ENCODE assay signal across 23 cellular contexts in genomic region chr10:19762026-19762425, GRCh38. TPM values are rescaled to one million over a fixed set of nuclear protein-coding genes. Genes with fewer than 3 reads are reported as not detected.
A peak's percentile ranks its signal among the peaks of the same experiment; 100 is the strongest.
DNase-seq lines count a peak whose midpoint lies in the region; ATAC-seq and TF ChIP-seq lines count a peak whose summit lies in the region.
"Had no signal": no experiment of that assay in that cellular context is flagged by ENCODE, and none has a peak within 500 bp of the region (broad histone marks: within the 10 kb centered on the region; RNA-seq: fewer than 3 reads in every experiment).

No MANE protein-coding gene starts in this region.

- H3K4me1 ChIP-seq in fibroblast of lung (ENCODE audit: control insufficient read depth, extremely low read depth, insufficient read depth, low read length) (no peaks in the 10 kb centered on the region), mesenchymal stem cell (ENCODE audit: control insufficient read depth, insufficient read depth, low read depth, low read length) (no peaks in the 10 kb centered on the region), ascending aorta (no peaks in the 10 kb centered on the region)

- no peak overlapping the region for H3K27ac ChIP-seq in fibroblast of lung (ENCODE audit: insufficient read depth, low read length)
- H3K27ac ChIP-seq in mesenchymal stem cell (ENCODE audit: low read length, poor library complexity, severe bottlenecking) = no peak overlapping the region
- H3K27ac ChIP-seq in ascending aorta = no peak overlapping the region
- H3K27ac ChIP-seq: GM23248, SK-N-MC had no signal

- H3K23ac ChIP-seq in mesenchymal stem cell (ENCODE audit: low read length in 2 of 2) = no peak overlapping the region

- ATAC-seq in GM19035 (IDR thresholded peaks at IDR 0.05; ENCODE audit: unreplicated experiment) (no peak), GM21825 (IDR thresholded peaks at IDR 0.05; ENCODE audit: unreplicated experiment) (no peak)
- ATAC-seq: GM12878 had no signal

- no peak overlapping the region for H4K8ac ChIP-seq in mesenchymal stem cell (ENCODE audit: low read length)

- intact Hi-C loops in ascending aorta (cut with DNase I) = no loop called here

- H2BK120ac ChIP-seq in mesenchymal stem cell (ENCODE audit: low read depth, low read length) = no peak overlapping the region

- H2AFZ ChIP-seq in fibroblast of lung (ENCODE audit: low read length) (no peak overlapping the region), mesenchymal stem cell (ENCODE audit: low read depth, low read length) (no peak overlapping the region)
- H2AFZ ChIP-seq: GM23248 had no signal

- H3K9ac ChIP-seq in fibroblast of lung (ENCODE audit: insufficient read depth, low read length) (no peak overlapping the region), mesenchymal stem cell (ENCODE audit: low read length) (no peak overlapping the region)
- H3K9ac ChIP-seq: GM23248 had no signal

- H3K18ac ChIP-seq in mesenchymal stem cell (ENCODE audit: low read depth in 1 of 2, low read length in 2 of 2) = no peak overlapping the region

- no peak overlapping the region for H2BK15ac ChIP-seq in mesenchymal stem cell (ENCODE audit: low read depth, poor library complexity, severe bottlenecking)

- H3K4ac ChIP-seq in mesenchymal stem cell (ENCODE audit: low read depth in 1 of 2, low read length in 2 of 2) = no peak overlapping the region

- DNase-seq in LHCN-M2 (ENCODE audit: low read depth) = peak; percentile 54
- peak; percentile 49 for DNase-seq in amniotic epithelial cell (ENCODE audit: low read depth)
- DNase-seq in fibroblast of lung (ENCODE audit: low read depth in 2 of 2) = peak; percentile 11 to 63
- peak; percentile 57 for DNase-seq in mesenchymal stem cell
- DNase-seq in GF-D8 (lab: John Stamatoyannopoulos, UW) = no peak
- no peak for DNase-seq in ascending aorta (ENCODE audit: low spot score in 2 of 2)
- DNase-seq: CD4-positive, CD25-positive, alpha-beta regulatory T cell; DMS79 treated with DMSO at 0.1 percent for 48 hours; GM23248; H9; HFFc6; MG63; NCI-H1417; NCI-H187; NCI-H446; NCI-H526; OCI-M1; RPMI8226; SHP77 had no signal

- no peak overlapping the region for H3K14ac ChIP-seq in mesenchymal stem cell (ENCODE audit: low read length in 2 of 2)

- no CpG with 5 or more reads among the region's 1 CpG for WGBS in mesenchymal stem cell

- no peaks in the 10 kb centered on the region for H4K20me1 ChIP-seq in fibroblast of lung (ENCODE audit: control insufficient read depth, extremely low read depth, insufficient read depth, low read length)

- H3K79me1 ChIP-seq in mesenchymal stem cell (replicated peaks; ENCODE audit: low read length, poor library complexity, severe bottlenecking) = no peaks in the 10 kb centered on the region

- H2AK5ac ChIP-seq in mesenchymal stem cell (ENCODE audit: low read length, severe bottlenecking) = no peak overlapping the region

- H3K9me3 ChIP-seq in fibroblast of lung (ENCODE audit: control insufficient read depth, insufficient read depth, low read depth, low read length) (no peaks in the 10 kb centered on the region), mesenchymal stem cell (ENCODE audit: control insufficient read depth, low read length) (no peaks in the 10 kb centered on the region), ascending aorta (no peaks in the 10 kb centered on the region)
- H3K9me3 ChIP-seq: MG63 had no signal

- no peak overlapping the region for H2BK12ac ChIP-seq in mesenchymal stem cell (ENCODE audit: low read length in 2 of 2)

- H4K91ac ChIP-seq in mesenchymal stem cell (ENCODE audit: low read length) = no peak overlapping the region

- H3K4me2 ChIP-seq in fibroblast of lung (ENCODE audit: extremely low read depth, insufficient read depth, low read length) = no peak overlapping the region
- H3K4me2 ChIP-seq in mesenchymal stem cell (ENCODE audit: low read length, poor library complexity, severe bottlenecking) = no peak overlapping the region

- TF ChIP-seq CTCF in fibroblast of lung (conservative IDR thresholded peaks at IDR 0.05 in 1 of 2, IDR thresholded peaks at IDR 0.05 in 1 of 2; ENCODE audit: low read depth in 1 of 2, low read length in 2 of 2) (no peak), ascending aorta (IDR thresholded peaks at IDR 0.05) (no peak)

- H3K27me3 ChIP-seq in fibroblast of lung (ENCODE audit: control insufficient read depth, insufficient read depth, low read length) (no peaks in the 10 kb centered on the region), mesenchymal stem cell (ENCODE audit: control insufficient read depth in 1 of 2, insufficient read depth in 1 of 2, low read length in 2 of 2) (no peaks in the 10 kb centered on the region), ascending aorta (no peaks in the 10 kb centered on the region)
- H3K27me3 ChIP-seq: MG63 had no signal

- H3K36me3 ChIP-seq in fibroblast of lung (ENCODE audit: control insufficient read depth, insufficient read depth, low read length) = no peaks in the 10 kb centered on the region
- H3K36me3 ChIP-seq in mesenchymal stem cell (ENCODE audit: control insufficient read depth in 1 of 2, insufficient read depth in 2 of 2, low read depth in 1 of 2, low read length in 2 of 2) = no peaks in the 10 kb centered on the region
- no peaks in the 10 kb centered on the region for H3K36me3 ChIP-seq in ascending aorta
- H3K36me3 ChIP-seq: MG63 had no signal

- H2BK5ac ChIP-seq in mesenchymal stem cell (ENCODE audit: low read depth, low read length, poor library complexity, severe bottlenecking) = no peak overlapping the region

- H3K4me3 ChIP-seq in fibroblast of lung (replicated peaks in 1 of 4; ENCODE audit: control extremely low read depth in 1 of 4, insufficient read depth in 1 of 4, low read depth in 3 of 4, low read length in 4 of 4) = no peak overlapping the region
- H3K4me3 ChIP-seq in mesenchymal stem cell (ENCODE audit: insufficient read depth in 1 of 2, low read depth in 1 of 2, low read length in 2 of 2) = no peak overlapping the region
- H3K4me3 ChIP-seq in ascending aorta = no peak overlapping the region
- H3K4me3 ChIP-seq: GM12878, GM23248, MG63, SK-N-MC had no signal

- H3K79me2 ChIP-seq in fibroblast of lung (ENCODE audit: control insufficient read depth, insufficient read depth, low read length) = no peaks in the 10 kb centered on the region

RNA-seq across cellular contexts. Expression of gene PLXDC2, which starts 54.2 kb away (rescaled TPM):
- total RNA-seq in LHCN-M2 (2014; rRNA removed) = 4.0 and 4.6 TPM in 2 replicates
- polyA plus RNA-seq in LHCN-M2 (2012) = 4.7 TPM
- 5.1 and 12.3 TPM in 2 replicates for total RNA-seq in fibroblast of lung
- 4.2 and 6.2 TPM in 2 replicates for polyA plus RNA-seq in fibroblast of lung
- 2.3 and 3.7 TPM in 2 replicates for polyA plus RNA-seq in fibroblast of lung (2012)
- polyA minus RNA-seq in fibroblast of lung (ENCODE audit: low replicate concordance) = 2.8 and 4.4 TPM in 2 replicates
- 67.1 TPM for polyA plus RNA-seq in mesenchymal stem cell (2013, experiment 1 of 2)
- 66.9 TPM for polyA plus RNA-seq in mesenchymal stem cell (2013, experiment 2 of 2)
- 94.1 TPM for total RNA-seq in ascending aorta

Comparison
In these comparisons a context has a peak if more than half of its experiments do, and no peak if none do; other contexts are left out.
1. DNase-seq: peak in LHCN-M2 (single experiment), amniotic epithelial cell (single experiment), fibroblast of lung (2 of 2) and mesenchymal stem cell (single experiment); none in GF-D8 (single experiment) and ascending aorta (0 of 2).